Comparison of ENCODE assay signal across 20 cellular contexts in genomic region chr1:167826127-167826526, GRCh38.
DNase-seq lines count a peak whose midpoint lies in the region; ATAC-seq, FAIRE-seq and TF ChIP-seq lines count a peak whose summit lies in the region.
"Had no signal": no experiment of that assay in that cellular context is flagged by ENCODE, and none has a peak within 500 bp of the region (broad histone marks: within the 10 kb centered on the region; RNA-seq: fewer than 3 reads in every experiment).

No MANE protein-coding gene starts in this region.

- no peak overlapping the region for H2AK9ac ChIP-seq in IMR-90 (replicated peaks; ENCODE audit: low read depth, low read length, poor library complexity)

- H3F3A ChIP-seq in GM23338 (replicated peaks; ENCODE audit: low read depth) = no peaks in the 10 kb centered on the region

- CTCF ChIA-PET in IMR-90 (lab: Yijun Ruan, JAX) = no interaction called here
- CTCF ChIA-PET in K562 (lab: Yijun Ruan, JAX; ENCODE audit: low intra/inter-chr PET ratio) = no interaction called here

- H3K27me3 ChIP-seq in GM23338 (ENCODE audit: insufficient read depth) (no peaks in the 10 kb centered on the region), IMR-90 (ENCODE audit: control insufficient read depth, insufficient read depth, low read length) (no peaks in the 10 kb centered on the region), K562 (ENCODE audit: control insufficient read depth in 2 of 2, insufficient read depth in 2 of 2, low read length in 2 of 2) (no peaks in the 10 kb centered on the region)
- H3K27me3 ChIP-seq: BLaER1 treated with 17β-estradiol and CSF1 and Interleukin-3, amounts not matched to agents 10 nM and 100 nM had no signal

- no peak overlapping the region for H3K27ac Mint-ChIP-seq in GM23338
- H3K27ac Mint-ChIP-seq: B cell; CD8-positive, alpha-beta T cell; HFFc6; IgD-negative memory B cell had no signal

- H3K56ac ChIP-seq in IMR-90 (ENCODE audit: extremely low read depth, insufficient read depth, low read length) = no peak overlapping the region

- H3K4me2 ChIP-seq in GM23338 (no peak overlapping the region), IMR-90 (ENCODE audit: low read depth, low read length) (no peak overlapping the region), K562 (ENCODE audit: insufficient read depth, low read length) (no peak overlapping the region)
- H3K4me2 ChIP-seq: BLaER1 treated with 17β-estradiol and CSF1 and Interleukin-3, amounts not matched to agents 10 nM and 100 nM had no signal

- H3K27ac ChIP-seq in GM23338 (ENCODE audit: low read depth) (no peak overlapping the region), IMR-90 (ENCODE audit: insufficient read depth, low read length) (no peak overlapping the region), K562 (ENCODE audit: extremely low read depth, low read depth, low read length) (peak overlapping the region; percentile 59)
- H3K27ac ChIP-seq: BLaER1 treated with 17β-estradiol and CSF1 and Interleukin-3, amounts not matched to agents 10 nM and 100 nM had no signal

- H3K14ac ChIP-seq in IMR-90 (replicated peaks; ENCODE audit: low read depth, low read length) = no peak overlapping the region

- peaks cover 28% of the 10 kb centered on the region for H3K4me1 ChIP-seq in GM23338 (ENCODE audit: insufficient read depth)
- H3K4me1 ChIP-seq in IMR-90 (ENCODE audit: control insufficient read depth, insufficient read depth, low read length) = peaks cover 11% of the 10 kb centered on the region
- H3K4me1 ChIP-seq in K562 (replicated peaks in 1 of 2; ENCODE audit: control insufficient read depth in 2 of 2, insufficient read depth in 2 of 2, low read length in 2 of 2) = peaks cover 17 to 65% of the 10 kb centered on the region in 2 experiments
- H3K4me1 ChIP-seq: BLaER1 treated with 17β-estradiol and CSF1 and Interleukin-3, amounts not matched to agents 10 nM and 100 nM had no signal

- 0 out of 2 replicates have a peak overlapping the region, but pooled peaks have one; percentile 25 for H2BK20ac ChIP-seq in IMR-90 (ENCODE audit: low read depth, low read length)

- H4K8ac ChIP-seq in IMR-90 (ENCODE audit: low read depth in 2 of 2, low read length in 2 of 2) = no peak overlapping the region

- H3K9me2 ChIP-seq in GM23338 (ENCODE audit: insufficient read depth) = no peaks in the 10 kb centered on the region

- no peak for TF ChIP-seq RAD21 in IMR-90 (IDR thresholded peaks at IDR 0.05; ENCODE audit: low read length)
- TF ChIP-seq RAD21 in K562 (CRISPR knock-in tag; conservative IDR thresholded peaks at IDR 0.05 in 1 of 2, IDR thresholded peaks at IDR 0.05 in 1 of 2) = no peak

- no peak for DNase-seq in GM23338 (ENCODE audit: low spot score)
- DNase-seq in IMR-90 = no peak
- DNase-seq in K562 (ENCODE audit: extremely low read depth in 1 of 4, low spot score in 3 of 4) = peak in 2 of 4 experiments; percentile 60 to 67
- DNase-seq in dermis blood vessel endothelial cell = no peak
- no peak for DNase-seq in inferior parietal cortex (ENCODE audit: extremely low spot score)
- DNase-seq: CD8-positive, alpha-beta T cell; COR-L47; DMS153; DMS79; GDM1; HCEC 1CT; HFFc6; KG1 had no signal

- H2BK120ac ChIP-seq in IMR-90 (ENCODE audit: low read depth, low read length) = peak overlapping the region; percentile 42

- H3K27me3 Mint-ChIP-seq in GM23338 (ENCODE audit: insufficient read depth, low read depth, poor library complexity) = peaks cover 4% of the 10 kb centered on the region

- no peak for TF ChIP-seq POLR2A in IMR-90 (IDR thresholded peaks at IDR 0.05; ENCODE audit: low read depth, low read length)
- TF ChIP-seq POLR2A in K562 (conservative IDR thresholded peaks at IDR 0.05) = no peak

- no peaks in the 10 kb centered on the region for H3K9me3 ChIP-seq in IMR-90 (ENCODE audit: control insufficient read depth, insufficient read depth, low read length)
- no peaks in the 10 kb centered on the region for H3K9me3 ChIP-seq in K562 (replicated peaks; ENCODE audit: control insufficient read depth, insufficient read depth, low read depth, low read length)
- H3K9me3 ChIP-seq: BLaER1 treated with 17β-estradiol and CSF1 and Interleukin-3, amounts not matched to agents 10 nM and 100 nM had no signal

- no peak for TF ChIP-seq EP300 in K562 (IDR thresholded peaks at IDR 0.05; ENCODE audit: low read length)

- H3K79me2 ChIP-seq in GM23338 (replicated peaks; ENCODE audit: insufficient read depth) (no peaks in the 10 kb centered on the region), K562 (ENCODE audit: control insufficient read depth, insufficient read depth, low read length) (no peaks in the 10 kb centered on the region)

- no peaks in the 10 kb centered on the region for H3K36me3 Mint-ChIP-seq in GM23338 (ENCODE audit: low read depth)
- H3K36me3 Mint-ChIP-seq: CD8-positive, alpha-beta T cell; IgD-negative memory B cell had no signal

- FAIRE-seq in K562 (lab: Jason Lieb, UNC) = peak; percentile 62
- FAIRE-seq: GM12892, GM18507, HTR-8/SVneo had no signal

- intact Hi-C loops in IMR-90 (cut with micrococcal nuclease) (no loop called here), K562 (cut with micrococcal nuclease) (no loop called here)

- no peak overlapping the region for H3K4me3 Mint-ChIP-seq in GM23338
- H3K4me3 Mint-ChIP-seq: B cell; CD8-positive, alpha-beta T cell; HFFc6; IgD-negative memory B cell had no signal

- H3K18ac ChIP-seq in IMR-90 (ENCODE audit: low read depth, low read length) = no peak overlapping the region

- H3K4ac ChIP-seq in IMR-90 (ENCODE audit: low read depth, low read length) = peak overlapping the region; percentile 47; the same call in 1 of the 2 replicates

- no peak overlapping the region for H4K5ac ChIP-seq in IMR-90 (ENCODE audit: low read depth, low read length)

- H3K79me1 ChIP-seq in IMR-90 (ENCODE audit: low read depth in 1 of 2, low read length in 2 of 2) = peaks cover 0 to 12% of the 10 kb centered on the region in 2 experiments; a peak in 2 of 4 replicates

- H3K9ac ChIP-seq in IMR-90 (ENCODE audit: low read depth, low read length) (no peak overlapping the region), K562 (ENCODE audit: insufficient read depth in 1 of 2, low read depth in 2 of 2, low read length in 2 of 2) (peak overlapping the region; percentile 43 to 59; a peak in 3 of 4 replicates)
- H3K9ac ChIP-seq: BLaER1 treated with 17β-estradiol and CSF1 and Interleukin-3, amounts not matched to agents 10 nM and 100 nM had no signal

- H3K4me3 ChIP-seq in GM23338 (no peak overlapping the region), IMR-90 (ENCODE audit: insufficient read depth, low read depth, low read length) (no peak overlapping the region), K562 (no peak overlapping the region)
- H3K4me3 ChIP-seq: BLaER1 treated with 17β-estradiol and CSF1 and Interleukin-3, amounts not matched to agents 10 nM and 100 nM had no signal

- H4K20me1 ChIP-seq in GM23338 (replicated peaks; ENCODE audit: insufficient read depth) (no peaks in the 10 kb centered on the region), IMR-90 (ENCODE audit: insufficient read depth, low read length) (no peaks in the 10 kb centered on the region), K562 (replicated peaks; ENCODE audit: control insufficient read depth, insufficient read depth, low read length) (no peaks in the 10 kb centered on the region)
- H4K20me1 ChIP-seq: BLaER1 treated with 17β-estradiol and CSF1 and Interleukin-3, amounts not matched to agents 10 nM and 100 nM had no signal

- in situ Hi-C loops in IMR-90 (cut with MboI; ENCODE audit: low sequenced_read_pairs) = no loop called here
- in situ Hi-C loops in K562 (cut with MboI) = no loop called here

- H3K36me3 ChIP-seq in GM23338 (ENCODE audit: insufficient read depth) = no peaks in the 10 kb centered on the region
- no peaks in the 10 kb centered on the region for H3K36me3 ChIP-seq in IMR-90 (ENCODE audit: control insufficient read depth, insufficient read depth, low read length)
- no peaks in the 10 kb centered on the region for H3K36me3 ChIP-seq in K562 (ENCODE audit: control insufficient read depth, insufficient read depth, low read length)
- H3K36me3 ChIP-seq: BLaER1 treated with 17β-estradiol and CSF1 and Interleukin-3, amounts not matched to agents 10 nM and 100 nM had no signal

- dilution Hi-C loops in IMR-90 (cut with HindIII; ENCODE audit: low sequenced_read_pairs, unreplicated experiment) = no loop called here

- no peak overlapping the region for H2BK5ac ChIP-seq in IMR-90 (ENCODE audit: low read depth, low read length, poor library complexity, severe bottlenecking)

- BruUV-seq in IMR-90 (replicated peaks; lab: Mats Ljungman, UMichigan) (no TSS peak), K562 (replicated peaks; lab: Mats Ljungman, UMichigan) (no TSS peak)

- no peak overlapping the region for H3K23ac ChIP-seq in IMR-90 (ENCODE audit: low read depth, low read length)

- H3K4me1 Mint-ChIP-seq in GM23338 = peaks cover 25% of the 10 kb centered on the region
- H3K4me1 Mint-ChIP-seq: B cell, IgD-negative memory B cell had no signal

- no peaks in the 10 kb centered on the region for H3K9me3 Mint-ChIP-seq in GM23338
- H3K9me3 Mint-ChIP-seq: CD8-positive, alpha-beta T cell; HFFc6; IgD-negative memory B cell had no signal

- POLR2A ChIA-PET in IMR-90 (lab: Charles Lee; ENCODE audit: unreplicated experiment) = no interaction called here
- POLR2A ChIA-PET in K562 (lab: Yijun Ruan, JAX) = interaction anchor here (0.6 to 2.0 kb wide), 11 partner anchors 9 to 454 kb away, joined by 3 to 10 read pairs (median 3); partner anchors contain the start of gene TBX19

- WGBS in IMR-90 (ENCODE audit: extremely low coverage in 2 of 2, insufficient read length in 1 of 2), 2 experiments = 83% methylated on average over 1 of the region's 4 CpGs; no CpG with 5 or more reads in 1 of the 2 experiments
- 35% methylated on average over 4 of the region's 4 CpGs for WGBS in K562 (ENCODE audit: insufficient coverage, low coverage, missing lambda C conversion rate)

- H4K91ac ChIP-seq in IMR-90 (ENCODE audit: insufficient read depth, low read depth, low read length) = 0 out of 2 replicates have a peak overlapping the region, but pooled peaks have one; percentile 4

- ATAC-seq in GM23338 (no peak), IMR-90 (ENCODE audit: low read depth) (no peak), K562 (peak; percentile 66), SK-N-SH treated with all-trans-retinoic acid at 6 μM for 48 hours (no peak)
- ATAC-seq: CD8-positive, alpha-beta T cell had no signal

- H2AFZ ChIP-seq in GM23338 (peak overlapping the region; percentile 57; the same call in 1 of the 2 replicates), IMR-90 (replicated peaks; ENCODE audit: low read length, poor library complexity) (no peak overlapping the region), K562 (ENCODE audit: low read depth, low read length) (peak overlapping the region; percentile 91)

- H3K9me1 ChIP-seq in IMR-90 (ENCODE audit: insufficient read depth, low read length) (peaks cover 24% of the 10 kb centered on the region), K562 (ENCODE audit: control insufficient read depth, insufficient read depth, low read length) (no peaks in the 10 kb centered on the region)

- peak overlapping the region; percentile 27; the same call in 1 of the 3 replicates for H2BK15ac ChIP-seq in IMR-90 (ENCODE audit: low read depth, low read length)

- no peak overlapping the region; the same call in 1 of the 2 replicates for H2AK5ac ChIP-seq in IMR-90 (ENCODE audit: low read depth, low read length)

- no peak for TF ChIP-seq CTCF in GM23338 (conservative IDR thresholded peaks at IDR 0.05; ENCODE audit: low read depth in 2 of 2)
- no peak for TF ChIP-seq CTCF in IMR-90 (conservative IDR thresholded peaks at IDR 0.05; ENCODE audit: low read depth, low read length)
- no peak for TF ChIP-seq CTCF in K562 (IDR thresholded peaks at IDR 0.05 in 2 of 3, conservative IDR thresholded peaks at IDR 0.05 in 1 of 3; ENCODE audit: insufficient read depth in 2 of 3, low read depth in 1 of 3, low read length in 3 of 3)
